Comparison of ENCODE assay signal across 1 cellular context in the genomic region with DNA sequence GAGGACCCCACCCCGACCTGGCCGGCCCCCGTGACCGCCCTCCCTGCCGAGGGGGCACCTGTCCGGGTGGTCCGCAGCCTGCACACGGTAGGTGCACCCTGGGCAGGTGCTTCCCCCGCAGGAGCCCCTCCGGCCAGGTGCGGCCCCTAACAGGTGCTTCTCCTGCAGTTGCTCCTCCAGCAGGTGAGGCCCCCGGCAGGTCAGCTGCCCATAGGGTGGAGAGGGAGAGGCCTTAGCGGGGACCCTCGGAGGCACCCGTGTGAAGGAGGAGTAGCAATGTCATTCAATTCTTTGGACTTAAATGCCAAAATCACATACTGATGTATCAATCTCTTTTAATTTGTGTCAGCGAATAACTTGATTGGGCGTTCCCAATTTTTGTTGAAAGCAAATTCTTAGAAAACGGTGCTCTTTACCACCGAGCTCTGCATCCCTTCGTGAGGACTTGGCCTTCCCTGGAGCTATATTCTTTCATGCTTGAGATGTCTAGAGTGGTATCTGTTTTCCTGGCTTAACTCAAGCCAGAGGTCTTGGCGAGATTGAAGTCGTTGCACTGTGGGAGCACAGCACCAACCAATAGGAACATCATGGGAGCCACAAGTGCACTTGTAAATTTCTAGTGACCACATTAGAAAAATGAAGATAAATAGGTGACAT.
TF ChIP-seq lines count a peak whose summit lies in the region.

No MANE protein-coding gene starts in this region.

TF ChIP-seq in HepG2, 621 proteins besides CTCF, POLR2A, EP300 and RAD21 (continued from another document):
- TF ChIP-seq, protein P1, sequence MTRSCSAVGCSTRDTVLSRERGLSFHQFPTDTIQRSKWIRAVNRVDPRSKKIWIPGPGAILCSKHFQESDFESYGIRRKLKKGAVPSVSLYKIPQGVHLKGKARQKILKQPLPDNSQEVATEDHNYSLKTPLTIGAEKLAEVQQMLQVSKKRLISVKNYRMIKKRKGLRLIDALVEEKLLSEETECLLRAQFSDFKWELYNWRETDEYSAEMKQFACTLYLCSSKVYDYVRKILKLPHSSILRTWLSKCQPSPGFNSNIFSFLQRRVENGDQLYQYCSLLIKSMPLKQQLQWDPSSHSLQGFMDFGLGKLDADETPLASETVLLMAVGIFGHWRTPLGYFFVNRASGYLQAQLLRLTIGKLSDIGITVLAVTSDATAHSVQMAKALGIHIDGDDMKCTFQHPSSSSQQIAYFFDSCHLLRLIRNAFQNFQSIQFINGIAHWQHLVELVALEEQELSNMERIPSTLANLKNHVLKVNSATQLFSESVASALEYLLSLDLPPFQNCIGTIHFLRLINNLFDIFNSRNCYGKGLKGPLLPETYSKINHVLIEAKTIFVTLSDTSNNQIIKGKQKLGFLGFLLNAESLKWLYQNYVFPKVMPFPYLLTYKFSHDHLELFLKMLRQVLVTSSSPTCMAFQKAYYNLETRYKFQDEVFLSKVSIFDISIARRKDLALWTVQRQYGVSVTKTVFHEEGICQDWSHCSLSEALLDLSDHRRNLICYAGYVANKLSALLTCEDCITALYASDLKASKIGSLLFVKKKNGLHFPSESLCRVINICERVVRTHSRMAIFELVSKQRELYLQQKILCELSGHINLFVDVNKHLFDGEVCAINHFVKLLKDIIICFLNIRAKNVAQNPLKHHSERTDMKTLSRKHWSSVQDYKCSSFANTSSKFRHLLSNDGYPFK (CRISPR knock-in tag; IDR thresholded peaks at IDR 0.05; ENCODE audit: borderline replicate concordance) = no peak
- TF ChIP-seq IKZF4 (CRISPR knock-in tag; IDR thresholded peaks at IDR 0.05; ENCODE audit: borderline replicate concordance, low read depth, not compliant biosample characterization) (no peak), ZFP36L1 (CRISPR knock-in tag; IDR thresholded peaks at IDR 0.05) (peak; percentile 2; the same call in 1 of the 2 replicates), ZFP41 (CRISPR knock-in tag; IDR thresholded peaks at IDR 0.05; ENCODE audit: borderline replicate concordance) (no peak), PITX1 (CRISPR knock-in tag; IDR thresholded peaks at IDR 0.05) (no peak), KDM3A (CRISPR knock-in tag; IDR thresholded peaks at IDR 0.05; ENCODE audit: low read depth) (0 out of 2 replicates have a peak, but pooled peaks have one; percentile 7), ZMYM2 (CRISPR knock-in tag; IDR thresholded peaks at IDR 0.05) (peak; percentile 16; the same call in 1 of the 2 replicates), ZNF263 (CRISPR knock-in tag; IDR thresholded peaks at IDR 0.05) (0 out of 2 replicates have a peak, but pooled peaks have one; percentile 0), RELA (CRISPR knock-in tag; IDR thresholded peaks at IDR 0.05) (no peak), ZNF598 (CRISPR knock-in tag; IDR thresholded peaks at IDR 0.05; ENCODE audit: borderline replicate concordance) (no peak), ZNF335 (CRISPR knock-in tag; IDR thresholded peaks at IDR 0.05) (no peak), SRSF1 (optimal IDR thresholded peaks at IDR 0.05; ENCODE audit: low read depth, low read length) (peak; percentile 39), RXRA (CRISPR knock-in tag; IDR thresholded peaks at IDR 0.05) (0 out of 2 replicates have a peak, but pooled peaks have one; percentile 25), SUZ12 (IDR thresholded peaks at IDR 0.05; ENCODE audit: low read depth, low read length) (no peak), CEBPB (IDR thresholded peaks at IDR 0.05; ENCODE audit: borderline replicate concordance, low read depth, low read length) (no peak), ZIK1 (CRISPR knock-in tag; IDR thresholded peaks at IDR 0.05; ENCODE audit: borderline replicate concordance, low read depth) (no peak), GTF2F1 (IDR thresholded peaks at IDR 0.05; ENCODE audit: low read length) (no peak), ZSCAN30 (CRISPR knock-in tag; IDR thresholded peaks at IDR 0.05) (no peak), SCMH1 (CRISPR knock-in tag; IDR thresholded peaks at IDR 0.05; ENCODE audit: borderline replicate concordance) (no peak), ZNF713 (CRISPR knock-in tag; IDR thresholded peaks at IDR 0.05) (no peak), ZKSCAN8 (CRISPR knock-in tag; IDR thresholded peaks at IDR 0.05; ENCODE audit: borderline replicate concordance) (peak; percentile 9; the same call in 1 of the 2 replicates), ZNF629 (CRISPR knock-in tag; conservative IDR thresholded peaks at IDR 0.05) (no peak)
- TF ChIP-seq, protein P2, sequence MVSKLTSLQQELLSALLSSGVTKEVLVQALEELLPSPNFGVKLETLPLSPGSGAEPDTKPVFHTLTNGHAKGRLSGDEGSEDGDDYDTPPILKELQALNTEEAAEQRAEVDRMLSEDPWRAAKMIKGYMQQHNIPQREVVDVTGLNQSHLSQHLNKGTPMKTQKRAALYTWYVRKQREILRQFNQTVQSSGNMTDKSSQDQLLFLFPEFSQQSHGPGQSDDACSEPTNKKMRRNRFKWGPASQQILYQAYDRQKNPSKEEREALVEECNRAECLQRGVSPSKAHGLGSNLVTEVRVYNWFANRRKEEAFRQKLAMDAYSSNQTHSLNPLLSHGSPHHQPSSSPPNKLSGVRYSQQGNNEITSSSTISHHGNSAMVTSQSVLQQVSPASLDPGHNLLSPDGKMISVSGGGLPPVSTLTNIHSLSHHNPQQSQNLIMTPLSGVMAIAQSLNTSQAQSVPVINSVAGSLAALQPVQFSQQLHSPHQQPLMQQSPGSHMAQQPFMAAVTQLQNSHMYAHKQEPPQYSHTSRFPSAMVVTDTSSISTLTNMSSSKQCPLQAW (CRISPR knock-in tag; IDR thresholded peaks at IDR 0.05) = peak; percentile 72
- TF ChIP-seq, protein P3, sequence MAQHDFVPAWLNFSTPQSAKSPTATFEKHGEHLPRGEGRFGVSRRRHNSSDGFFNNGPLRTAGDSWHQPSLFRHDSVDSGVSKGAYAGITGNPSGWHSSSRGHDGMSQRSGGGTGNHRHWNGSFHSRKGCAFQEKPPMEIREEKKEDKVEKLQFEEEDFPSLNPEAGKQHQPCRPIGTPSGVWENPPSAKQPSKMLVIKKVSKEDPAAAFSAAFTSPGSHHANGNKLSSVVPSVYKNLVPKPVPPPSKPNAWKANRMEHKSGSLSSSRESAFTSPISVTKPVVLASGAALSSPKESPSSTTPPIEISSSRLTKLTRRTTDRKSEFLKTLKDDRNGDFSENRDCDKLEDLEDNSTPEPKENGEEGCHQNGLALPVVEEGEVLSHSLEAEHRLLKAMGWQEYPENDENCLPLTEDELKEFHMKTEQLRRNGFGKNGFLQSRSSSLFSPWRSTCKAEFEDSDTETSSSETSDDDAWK (CRISPR knock-in tag; IDR thresholded peaks at IDR 0.05) = no peak
TF ChIP-seq in HepG2: peak in this region for 23.
